8 cellular contexts compared by ENCODE assay signal in the genomic region with DNA sequence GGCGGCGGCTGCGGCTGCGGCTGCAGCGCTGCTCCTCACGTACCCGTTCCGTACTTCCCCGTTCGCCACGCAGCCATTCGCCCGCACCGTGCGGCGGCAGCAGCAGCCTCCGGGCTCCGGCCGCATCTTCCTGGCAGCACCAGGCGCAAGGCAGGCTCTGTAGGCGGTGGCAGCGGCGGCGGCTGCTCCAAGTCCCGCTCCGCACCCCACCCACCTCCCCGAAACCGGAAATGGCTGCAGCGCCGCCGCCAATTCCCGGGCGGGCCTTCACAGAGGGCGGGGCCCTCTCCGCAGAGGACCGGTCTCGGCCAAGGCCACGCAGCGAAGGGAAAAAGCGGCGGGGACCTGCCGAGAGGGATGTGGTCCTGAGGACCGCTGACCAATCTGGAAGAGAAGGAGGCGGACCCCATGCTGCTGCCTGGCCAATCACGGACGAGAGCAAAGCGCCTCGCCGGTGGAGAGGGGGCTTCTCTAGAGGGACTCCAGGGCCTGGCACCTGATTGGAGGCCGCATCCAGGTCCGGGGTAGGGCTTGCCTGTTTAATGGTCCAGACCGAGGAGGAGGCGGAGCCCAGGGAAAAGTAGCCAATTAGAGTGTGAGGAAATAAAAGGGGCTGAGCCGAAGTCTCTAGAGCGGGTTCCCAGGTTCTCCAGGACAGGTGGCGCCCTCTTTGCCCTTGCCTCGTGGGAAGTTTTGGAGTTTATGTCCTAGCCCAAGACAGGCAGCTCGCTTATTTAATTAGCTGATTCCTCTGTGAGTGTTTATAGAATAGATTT. TPM values are rescaled to one million over a fixed set of nuclear protein-coding genes. Genes with fewer than 3 reads are reported as not detected.
DNase-seq lines count a peak whose midpoint lies in the region; ATAC-seq and TF ChIP-seq lines count a peak whose summit lies in the region.

A gene with protein sequence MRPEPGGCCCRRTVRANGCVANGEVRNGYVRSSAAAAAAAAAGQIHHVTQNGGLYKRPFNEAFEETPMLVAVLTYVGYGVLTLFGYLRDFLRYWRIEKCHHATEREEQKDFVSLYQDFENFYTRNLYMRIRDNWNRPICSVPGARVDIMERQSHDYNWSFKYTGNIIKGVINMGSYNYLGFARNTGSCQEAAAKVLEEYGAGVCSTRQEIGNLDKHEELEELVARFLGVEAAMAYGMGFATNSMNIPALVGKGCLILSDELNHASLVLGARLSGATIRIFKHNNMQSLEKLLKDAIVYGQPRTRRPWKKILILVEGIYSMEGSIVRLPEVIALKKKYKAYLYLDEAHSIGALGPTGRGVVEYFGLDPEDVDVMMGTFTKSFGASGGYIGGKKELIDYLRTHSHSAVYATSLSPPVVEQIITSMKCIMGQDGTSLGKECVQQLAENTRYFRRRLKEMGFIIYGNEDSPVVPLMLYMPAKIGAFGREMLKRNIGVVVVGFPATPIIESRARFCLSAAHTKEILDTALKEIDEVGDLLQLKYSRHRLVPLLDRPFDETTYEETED (minus strand): TSS at position 184 of the 776 bp plus-strand sequence. CDS start 58 bp downstream, at position 126.

- POLR2A ChIA-PET in GM10248 (lab: Yijun Ruan, JAX) (no interaction called here), SK-N-SH (lab: Yijun Ruan, JAX) (no interaction called here)

- TF ChIP-seq CTCF in GM10248 (IDR thresholded peaks at IDR 0.05; ENCODE audit: control extremely low read depth, extremely low read depth, low read depth, missing control alignments) (peak; percentile 26), SK-N-SH (IDR thresholded peaks at IDR 0.05) (peak; percentile 40)

- CTCF ChIA-PET in GM10248 (lab: Yijun Ruan, JAX) (interaction anchor here (1.3 to 1.9 kb wide), 2 partner anchors 9 to 21 kb away, joined by 3 to 8 read pairs; no protein-coding TSS in a partner anchor), SK-N-SH (lab: Yijun Ruan, JAX) (interaction anchor here (0.7 to 3.3 kb wide), 4 partner anchors 10 to 87 kb away, joined by 3 to 14 read pairs (median 4); no protein-coding TSS in a partner anchor)

- no peaks in the 10 kb centered on the region for H3K27me3 ChIP-seq in SK-N-SH (ENCODE audit: insufficient read depth)

- peaks cover 17% of the 10 kb centered on the region for H3F3A ChIP-seq in SK-N-SH (replicated peaks; ENCODE audit: insufficient read depth)

- H3K4me3 ChIP-seq in SK-N-SH (ENCODE audit: low read depth in 2 of 2, low read length in 1 of 2), result peak within 1 kb of the TSS; percentile 90 to 93

- H3K4me1 ChIP-seq in SK-N-SH (ENCODE audit: control insufficient read depth in 1 of 2, insufficient read depth in 2 of 2, low read depth in 1 of 2, low read length in 1 of 2), result peaks cover 0 to 20% of the 10 kb centered on the region in 2 experiments; a peak in 3 of 4 replicates

- peak in 1 of 2 experiments; percentile 30; a peak in 1 of 4 replicates for TF ChIP-seq EP300 in SK-N-SH (IDR thresholded peaks at IDR 0.05; ENCODE audit: borderline replicate concordance in 1 of 2, low read depth in 1 of 2, low read length in 1 of 2)

- DNase-seq in GM10248 (ENCODE audit: extremely low spot score) (peak; percentile 98), NCI-H1048 (lab: John Stamatoyannopoulos, UW) (peak; percentile 99), SK-N-SH (peak; percentile 97), germinal center (ENCODE audit: low spot score) (peak; percentile 100), non-pigmented ciliary epithelial cell (ENCODE audit: low read depth) (peak; percentile 98), superior temporal gyrus (ENCODE audit: extremely low spot score) (peak; percentile 99)
- DNase-seq in activated naive CD4-positive, alpha-beta T cell treated with anti-CD3 and anti-CD28 coated beads, Interleukin-2, amount 50 U/mL, for 16 hours, result peak; percentile 97

- H3K36me3 ChIP-seq in SK-N-SH (replicated peaks in 1 of 2; ENCODE audit: control insufficient read depth in 1 of 2, insufficient read depth in 2 of 2, low read length in 1 of 2), result peaks cover 0 to 3% of the 10 kb centered on the region in 2 experiments

- ATAC-seq in HG02588 (IDR thresholded peaks at IDR 0.05; ENCODE audit: unreplicated experiment), result peak; percentile 94

- H4K20me1 ChIP-seq in SK-N-SH (ENCODE audit: insufficient read depth), result peaks cover 7% of the 10 kb centered on the region

- no peak; the same call in 1 of the 2 replicates for TF ChIP-seq RAD21 in SK-N-SH (IDR thresholded peaks at IDR 0.05; ENCODE audit: low read length)

- H3K27ac ChIP-seq in SK-N-SH (ENCODE audit: low read depth in 2 of 2, low read length in 1 of 2), result peak within 1 kb of the TSS; percentile 69 to 91

- H3K9ac ChIP-seq in SK-N-SH, result peak within 1 kb of the TSS; percentile 86

- no peaks in the 10 kb centered on the region for H3K9me2 ChIP-seq in SK-N-SH

- no peaks in the 10 kb centered on the region for H3K9me3 ChIP-seq in SK-N-SH

- H3K79me2 ChIP-seq in SK-N-SH (ENCODE audit: insufficient read depth), result peaks cover 45% of the 10 kb centered on the region

- peak within 1 kb of the TSS; percentile 84 for H3K4me2 ChIP-seq in SK-N-SH

- 1% methylated on average over 15 of the region's 58 CpGs for WGBS in SK-N-SH (ENCODE audit: low lambda C conversion rate)

- peak within 1 kb of the TSS; percentile 90 for H2AFZ ChIP-seq in SK-N-SH (ENCODE audit: low read depth)

TF ChIP-seq in SK-N-SH, 30 proteins besides CTCF, POLR2A, EP300 and RAD21 (continues in another document):
- no peak; the same call in 1 of the 2 replicates for TF ChIP-seq PBX3 (IDR thresholded peaks at IDR 0.05)
- TF ChIP-seq IRF3 (IDR thresholded peaks at IDR 0.05; ENCODE audit: low read depth, low read length), result peak; percentile 95
- TF ChIP-seq RFX5 (IDR thresholded peaks at IDR 0.05; ENCODE audit: low read length), result peak; percentile 90
- no peak for TF ChIP-seq TEAD4 (IDR thresholded peaks at IDR 0.05; ENCODE audit: borderline replicate concordance, insufficient read depth)
- peak; percentile 81 for TF ChIP-seq CHD2 (IDR thresholded peaks at IDR 0.05; ENCODE audit: low read length, partially characterized antibody)
- no peak for TF ChIP-seq JUND (IDR thresholded peaks at IDR 0.05)
- TF ChIP-seq POLR2AphosphoS5 (IDR thresholded peaks at IDR 0.05; ENCODE audit: low read depth, low read length), result no peak
- TF ChIP-seq RCOR1 (IDR thresholded peaks at IDR 0.05; ENCODE audit: low read length), result no peak
- TF ChIP-seq GATA2 (CRISPR knock-in tag; IDR thresholded peaks at IDR 0.05), result no peak
- peak; percentile 82 for TF ChIP-seq ELF1 (IDR thresholded peaks at IDR 0.05)
- no peak for TF ChIP-seq FOSL2 (IDR thresholded peaks at IDR 0.05; ENCODE audit: borderline replicate concordance, low read depth)
- peak; percentile 15; the same call in 1 of the 2 replicates for TF ChIP-seq SIN3A (IDR thresholded peaks at IDR 0.05; ENCODE audit: borderline replicate concordance, low read depth, low read length)
- TF ChIP-seq, protein P1, sequence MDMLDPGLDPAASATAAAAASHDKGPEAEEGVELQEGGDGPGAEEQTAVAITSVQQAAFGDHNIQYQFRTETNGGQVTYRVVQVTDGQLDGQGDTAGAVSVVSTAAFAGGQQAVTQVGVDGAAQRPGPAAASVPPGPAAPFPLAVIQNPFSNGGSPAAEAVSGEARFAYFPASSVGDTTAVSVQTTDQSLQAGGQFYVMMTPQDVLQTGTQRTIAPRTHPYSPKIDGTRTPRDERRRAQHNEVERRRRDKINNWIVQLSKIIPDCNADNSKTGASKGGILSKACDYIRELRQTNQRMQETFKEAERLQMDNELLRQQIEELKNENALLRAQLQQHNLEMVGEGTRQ (IDR thresholded peaks at IDR 0.05; ENCODE audit: borderline replicate concordance, low read depth, low read length), result peak; percentile 72
- TF ChIP-seq NRF1 (IDR thresholded peaks at IDR 0.05; ENCODE audit: low read depth, low read length), result no peak
- TF ChIP-seq MEF2A (IDR thresholded peaks at IDR 0.05; ENCODE audit: borderline replicate concordance, low read depth), result no peak
- TF ChIP-seq FOXM1 (IDR thresholded peaks at IDR 0.05; ENCODE audit: low read depth), result no peak
- TF ChIP-seq GABPA (IDR thresholded peaks at IDR 0.05; ENCODE audit: low read depth), result peak; percentile 71
- TF ChIP-seq, protein P2, sequence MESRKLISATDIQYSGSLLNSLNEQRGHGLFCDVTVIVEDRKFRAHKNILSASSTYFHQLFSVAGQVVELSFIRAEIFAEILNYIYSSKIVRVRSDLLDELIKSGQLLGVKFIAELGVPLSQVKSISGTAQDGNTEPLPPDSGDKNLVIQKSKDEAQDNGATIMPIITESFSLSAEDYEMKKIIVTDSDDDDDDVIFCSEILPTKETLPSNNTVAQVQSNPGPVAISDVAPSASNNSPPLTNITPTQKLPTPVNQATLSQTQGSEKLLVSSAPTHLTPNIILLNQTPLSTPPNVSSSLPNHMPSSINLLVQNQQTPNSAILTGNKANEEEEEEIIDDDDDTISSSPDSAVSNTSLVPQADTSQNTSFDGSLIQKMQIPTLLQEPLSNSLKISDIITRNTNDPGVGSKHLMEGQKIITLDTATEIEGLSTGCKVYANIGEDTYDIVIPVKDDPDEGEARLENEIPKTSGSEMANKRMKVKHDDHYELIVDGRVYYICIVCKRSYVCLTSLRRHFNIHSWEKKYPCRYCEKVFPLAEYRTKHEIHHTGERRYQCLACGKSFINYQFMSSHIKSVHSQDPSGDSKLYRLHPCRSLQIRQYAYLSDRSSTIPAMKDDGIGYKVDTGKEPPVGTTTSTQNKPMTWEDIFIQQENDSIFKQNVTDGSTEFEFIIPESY (IDR thresholded peaks at IDR 0.05; ENCODE audit: borderline replicate concordance, low read depth), result no peak

RNA-seq across cellular contexts. Expression of the gene that starts here (rescaled TPM):
- 10.2 and 14.4 TPM in 2 replicates for polyA plus RNA-seq in SK-N-SH (2012; rRNA removed)
- 15.6 and 17.0 TPM in 2 replicates for polyA plus RNA-seq in SK-N-SH (2012; cell fraction: cytosol; rRNA removed)
- polyA plus RNA-seq in SK-N-SH (2012; cell fraction: nucleus; rRNA removed), result 6.9 and 10.0 TPM in 2 replicates

Comparison
In these comparisons a context has a peak if more than half of its experiments do, and no peak if none do; other contexts are left out.
1. Peak in every context shown above with its lines: DNase-seq, ATAC-seq, H3K4me3 ChIP-seq and H3K27ac ChIP-seq.